ENCODE assay signal across 8 cellular contexts in genomic region chr19:5293607-5294089, GRCh38. TPM values are rescaled to one million over a fixed set of nuclear protein-coding genes. Genes with fewer than 3 reads are reported as not detected.
DNase-seq lines count a peak whose midpoint lies in the region; ATAC-seq and TF ChIP-seq lines count a peak whose summit lies in the region.

No MANE protein-coding gene starts in this region.

- CTCF ChIA-PET in PC-3 (lab: Charles Lee) = no interaction called here

- peaks cover 0 to 3% (median 0%) of the 10 kb centered on the region in 9 donors for H3K9me3 Mint-ChIP-seq in naive thymus-derived CD8-positive, alpha-beta T cell

- BruUV-seq in PC-3 (replicated peaks; lab: Mats Ljungman, UMichigan) = no TSS peak

- ATAC-seq in PC-3 (peak; percentile 68), GM18502 (IDR thresholded peaks at IDR 0.05; ENCODE audit: poor library complexity, unreplicated experiment) (no peak)
- peak; percentile 35 to 42 for ATAC-seq in naive thymus-derived CD8-positive, alpha-beta T cell

- H3K4me3 ChIP-seq in PC-3 (ENCODE audit: low read length) (peak overlapping the region; percentile 85), esophagus (ENCODE audit: low read depth in 1 of 2, low read length in 2 of 2) (peak overlapping the region; percentile 46 to 48)

- DNase-seq in GM20000 (ENCODE audit: low spot score) = peak; percentile 52
- DNase-seq in PC-3 = peak; percentile 39
- peak in 3 of 10 donors; percentile 12 to 17 (median 16) for DNase-seq in naive thymus-derived CD8-positive, alpha-beta T cell
- DNase-seq in mesenteric fat pad (ENCODE audit: low spot score) = no peak
- no peak for DNase-seq in NK-92 (lab: John Stamatoyannopoulos, UW; ENCODE audit: unreplicated experiment)
- no peak for DNase-seq in glomerular visceral epithelial cell (ENCODE audit: extremely low spot score)

- peaks cover 10 to 34% (median 17%) of the 10 kb centered on the region in 4 donors for H3K4me1 Mint-ChIP-seq in naive thymus-derived CD8-positive, alpha-beta T cell

- H3K4me2 ChIP-seq in PC-3 (ENCODE audit: low read length) = peak overlapping the region; percentile 100

- TF ChIP-seq CTCF in GM20000 (IDR thresholded peaks at IDR 0.05; ENCODE audit: extremely low read depth, missing control alignments) (no peak), PC-3 (conservative IDR thresholded peaks at IDR 0.05; ENCODE audit: low read depth, low read length) (no peak)

- H4K20me1 ChIP-seq in PC-3 (ENCODE audit: low read length) = 0 out of 2 replicates have a peak, but pooled peaks cover 10% of the 10 kb centered on the region

- no peaks in the 10 kb centered on the region for H3K36me3 Mint-ChIP-seq in naive thymus-derived CD8-positive, alpha-beta T cell

- H3K36me3 ChIP-seq in PC-3 (ENCODE audit: low read depth, low read length) (no peaks in the 10 kb centered on the region), esophagus (ENCODE audit: control insufficient read depth in 2 of 2, insufficient read depth in 2 of 2, low read length in 1 of 2) (no peaks in the 10 kb centered on the region)

- peak overlapping the region in 6 of 10 donors; percentile 22 to 80 (median 45) for H3K27ac Mint-ChIP-seq in naive thymus-derived CD8-positive, alpha-beta T cell

- H3K79me2 ChIP-seq in PC-3 (ENCODE audit: low read length) = peaks cover 8% of the 10 kb centered on the region

- 0 out of 2 replicates have a peak overlapping the region, but pooled peaks have one; percentile 2 for H3K9ac ChIP-seq in PC-3 (ENCODE audit: low read length)

- H3K27me3 ChIP-seq in PC-3 (ENCODE audit: low read length) (no peaks in the 10 kb centered on the region), esophagus (ENCODE audit: control insufficient read depth in 1 of 2, insufficient read depth in 2 of 2, low read length in 2 of 2) (no peaks in the 10 kb centered on the region)

- H3K4me1 ChIP-seq in PC-3 (ENCODE audit: insufficient read depth, low read length) (peaks cover 19% of the 10 kb centered on the region), esophagus (ENCODE audit: control insufficient read depth in 2 of 2, insufficient read depth in 2 of 2, low read length in 1 of 2) (peaks cover 15 to 22% of the 10 kb centered on the region in 2 donors)

- no peaks in the 10 kb centered on the region for H3F3A ChIP-seq in PC-3 (ENCODE audit: low read length, unreplicated experiment)

- no peaks in the 10 kb centered on the region for H3K9me2 ChIP-seq in PC-3 (replicated peaks; ENCODE audit: low read length)

- peak overlapping the region; percentile 89 for H2AFZ ChIP-seq in PC-3 (ENCODE audit: low read length)

- intact Hi-C loops in PC-3 (cut with micrococcal nuclease) = no loop called here

- H3K9me3 ChIP-seq in PC-3 (ENCODE audit: low read length) (no peaks in the 10 kb centered on the region), esophagus (ENCODE audit: control insufficient read depth in 2 of 2, insufficient read depth in 1 of 2, low read depth in 1 of 2, low read length in 1 of 2) (no peaks in the 10 kb centered on the region)

- H3K27ac ChIP-seq in PC-3 (ENCODE audit: low read length) = no peak overlapping the region
- peak overlapping the region in 1 of 2 donors; percentile 38 for H3K27ac ChIP-seq in esophagus (ENCODE audit: low read depth in 2 of 2, low read length in 1 of 2)

- peaks cover 0 to 9% (median 4%) of the 10 kb centered on the region in 5 donors for H3K27me3 Mint-ChIP-seq in naive thymus-derived CD8-positive, alpha-beta T cell

- 2 to 3% methylated on average over 27 to 30 of the region's 30 CpGs for WGBS in esophagus, 2 donors

- POLR2A ChIA-PET in PC-3 (lab: Charles Lee; ENCODE audit: unreplicated experiment) = interaction anchor here (0.5 to 0.7 kb wide), 3 partner anchors 107 to 1669 kb away, joined by 3 to 26 read pairs (median 5); no protein-coding TSS in a partner anchor
- POLR2A ChIA-PET in naive thymus-derived CD8-positive, alpha-beta T cell (lab: Charles Lee) = interaction anchor here (0.6 kb wide), 1 partner anchor 421 kb away, joined by 6 read pairs; no protein-coding TSS in a partner anchor

- H3K4me3 Mint-ChIP-seq in naive thymus-derived CD8-positive, alpha-beta T cell = peak overlapping the region; percentile 65 to 89 (median 80)

RNA-seq across cellular contexts. Expression of gene PTPRS, which starts 47.0 kb away (rescaled TPM):
- total RNA-seq in PC-3 (2014; rRNA removed) (106 and 134 TPM in 2 replicates), mesenteric fat pad (417 TPM)
- polyA plus RNA-seq in esophagus = 10 to 100 TPM; 11.3 to 18.3 TPM
- total RNA-seq in naive thymus-derived CD8-positive, alpha-beta T cell = 10 to 100 TPM in 1 of 2 experiments, 1 to 10 TPM in 1; 8.9 to 11.6 TPM
- polyA plus RNA-seq in naive thymus-derived CD8-positive, alpha-beta T cell = 1 to 10 TPM in 1 of 3 donors, under 1 TPM in 2; 0.10 to 1.5 (median 0.88) TPM

Comparison
In these comparisons a context has a peak if more than half of its experiments do, and no peak if none do; other contexts are left out.
1. DNase-seq: peak in GM20000 (single experiment) and PC-3 (single experiment); none in mesenteric fat pad (single experiment), NK-92 (single experiment) and glomerular visceral epithelial cell (single experiment).